1 cellular context compared by ENCODE assay signal in the genomic region with DNA sequence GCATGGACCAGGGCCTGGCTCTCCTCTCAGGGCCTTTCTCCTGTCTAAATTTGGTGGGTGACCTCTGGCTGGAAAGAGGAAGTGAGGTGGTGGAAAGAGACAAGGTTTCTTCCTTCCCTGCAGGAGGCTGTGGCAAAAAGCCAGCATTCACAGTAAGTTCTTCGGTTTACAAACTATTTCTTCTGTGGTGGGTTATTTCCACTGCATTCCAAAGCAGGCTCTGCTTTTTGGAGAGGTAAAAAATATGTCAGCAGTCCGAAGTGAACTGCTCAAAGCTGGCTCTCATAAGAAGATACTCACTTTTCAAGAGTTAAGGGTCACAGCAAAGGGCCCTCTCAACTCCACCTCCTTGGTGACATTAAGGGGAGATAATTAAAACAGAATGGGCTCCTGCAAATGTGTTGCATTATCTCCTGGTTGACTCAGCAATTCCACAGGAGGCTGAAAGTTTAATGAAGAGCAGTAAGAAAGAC.
TF ChIP-seq lines count a peak whose summit lies in the region.

No MANE protein-coding gene starts in this region.

TF ChIP-seq in WTC11, 78 proteins besides CTCF, POLR2A, EP300 and RAD21 (continued from another document):
- TF ChIP-seq, protein P1, sequence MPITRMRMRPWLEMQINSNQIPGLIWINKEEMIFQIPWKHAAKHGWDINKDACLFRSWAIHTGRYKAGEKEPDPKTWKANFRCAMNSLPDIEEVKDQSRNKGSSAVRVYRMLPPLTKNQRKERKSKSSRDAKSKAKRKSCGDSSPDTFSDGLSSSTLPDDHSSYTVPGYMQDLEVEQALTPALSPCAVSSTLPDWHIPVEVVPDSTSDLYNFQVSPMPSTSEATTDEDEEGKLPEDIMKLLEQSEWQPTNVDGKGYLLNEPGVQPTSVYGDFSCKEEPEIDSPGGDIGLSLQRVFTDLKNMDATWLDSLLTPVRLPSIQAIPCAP (CRISPR knock-in tag; IDR thresholded peaks at IDR 0.05) = no peak
- TF ChIP-seq ZNF219 (CRISPR knock-in tag; IDR thresholded peaks at IDR 0.05; ENCODE audit: borderline replicate concordance) (no peak), ZNF423 (CRISPR knock-in tag; IDR thresholded peaks at IDR 0.05) (no peak), CBFB (CRISPR knock-in tag; IDR thresholded peaks at IDR 0.05; ENCODE audit: low read depth) (no peak), NFYB (CRISPR knock-in tag; conservative IDR thresholded peaks at IDR 0.05; ENCODE audit: low read depth) (no peak), NFATC4 (CRISPR knock-in tag; IDR thresholded peaks at IDR 0.05) (no peak), ZNF416 (CRISPR knock-in tag; IDR thresholded peaks at IDR 0.05) (no peak), FOXK1 (CRISPR knock-in tag; IDR thresholded peaks at IDR 0.05) (no peak), SMAD3 (CRISPR knock-in tag; IDR thresholded peaks at IDR 0.05; ENCODE audit: borderline replicate concordance) (no peak)
- TF ChIP-seq, protein P2, sequence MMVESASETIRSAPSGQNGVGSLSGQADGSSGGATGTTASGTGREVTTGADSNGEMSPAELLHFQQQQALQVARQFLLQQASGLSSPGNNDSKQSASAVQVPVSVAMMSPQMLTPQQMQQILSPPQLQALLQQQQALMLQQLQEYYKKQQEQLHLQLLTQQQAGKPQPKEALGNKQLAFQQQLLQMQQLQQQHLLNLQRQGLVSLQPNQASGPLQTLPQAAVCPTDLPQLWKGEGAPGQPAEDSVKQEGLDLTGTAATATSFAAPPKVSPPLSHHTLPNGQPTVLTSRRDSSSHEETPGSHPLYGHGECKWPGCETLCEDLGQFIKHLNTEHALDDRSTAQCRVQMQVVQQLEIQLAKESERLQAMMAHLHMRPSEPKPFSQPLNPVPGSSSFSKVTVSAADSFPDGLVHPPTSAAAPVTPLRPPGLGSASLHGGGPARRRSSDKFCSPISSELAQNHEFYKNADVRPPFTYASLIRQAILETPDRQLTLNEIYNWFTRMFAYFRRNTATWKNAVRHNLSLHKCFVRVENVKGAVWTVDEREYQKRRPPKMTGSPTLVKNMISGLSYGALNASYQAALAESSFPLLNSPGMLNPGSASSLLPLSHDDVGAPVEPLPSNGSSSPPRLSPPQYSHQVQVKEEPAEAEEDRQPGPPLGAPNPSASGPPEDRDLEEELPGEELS (CRISPR knock-in tag; IDR thresholded peaks at IDR 0.05) = no peak
